In genomic region chr12:51908876-51909592, GRCh38 we compare ENCODE assay signal across 2 cellular contexts.
TF ChIP-seq lines count a peak whose summit lies in the region.

No MANE protein-coding gene starts in this region.

TF ChIP-seq in IMR-90, 13 proteins besides CTCF, POLR2A, EP300 and RAD21:
- TF ChIP-seq USF2 (IDR thresholded peaks at IDR 0.05; ENCODE audit: low read depth, low read length) (no peak), MAZ (IDR thresholded peaks at IDR 0.05; ENCODE audit: borderline replicate concordance, low read depth, low read length) (no peak), CEBPB (IDR thresholded peaks at IDR 0.05; ENCODE audit: low read depth, low read length) (no peak), FOS (IDR thresholded peaks at IDR 0.05; ENCODE audit: low read depth, low read length) (no peak), NFE2L2 (IDR thresholded peaks at IDR 0.05; ENCODE audit: low read depth, low read length) (no peak), BHLHE40 (IDR thresholded peaks at IDR 0.05; ENCODE audit: low read depth, low read length) (no peak), CHD1 (IDR thresholded peaks at IDR 0.05; ENCODE audit: low read depth, low read length) (no peak), MAFK (IDR thresholded peaks at IDR 0.05; ENCODE audit: low read depth, low read length) (no peak), MXI1 (IDR thresholded peaks at IDR 0.05; ENCODE audit: borderline replicate concordance, low read depth, low read length) (no peak), RCOR1 (IDR thresholded peaks at IDR 0.05; ENCODE audit: insufficient replicate concordance, low read length) (no peak)
TF ChIP-seq in IMR-90: peak in this region for 0.

TF ChIP-seq in H1, 55 proteins besides CTCF, POLR2A, EP300 and RAD21:
- TF ChIP-seq TBP (IDR thresholded peaks at IDR 0.05; ENCODE audit: low read depth, low read length) = peak; percentile 50; the same call in 1 of the 2 replicates
- no peak for TF ChIP-seq EZH2 (IDR thresholded peaks at IDR 0.05; ENCODE audit: low read depth, low read length, severe bottlenecking)
- TF ChIP-seq FOSL1 (IDR thresholded peaks at IDR 0.05; ENCODE audit: insufficient read depth, low read depth, low read length) = no peak
- no peak for TF ChIP-seq SP4 (IDR thresholded peaks at IDR 0.05; ENCODE audit: low read length)
- no peak for TF ChIP-seq USF2 (IDR thresholded peaks at IDR 0.05; ENCODE audit: low read length)
- TF ChIP-seq RXRA (IDR thresholded peaks at IDR 0.05; ENCODE audit: insufficient read depth, low read depth, low read length) = no peak
